In genomic region chr11:12285106-12285505, GRCh38 we compare ENCODE assay signal across 15 cellular contexts.
DNase-seq lines count a peak whose midpoint lies in the region; ATAC-seq and TF ChIP-seq lines count a peak whose summit lies in the region.
"Had no signal": no experiment of that assay in that cellular context is flagged by ENCODE, and none has a peak within 500 bp of the region (broad histone marks: within the 10 kb centered on the region; RNA-seq: fewer than 3 reads in every experiment).

No MANE protein-coding gene starts in this region.

- no peak for ATAC-seq in activated CD8-positive, alpha-beta memory T cell treated with anti-CD3 and anti-CD28 coated beads, Interleukin-2, amount 10 ng/mL, durations not matched to agents 7 days and 5 days
- no peak for ATAC-seq in GM18907 (IDR thresholded peaks at IDR 0.05; ENCODE audit: unreplicated experiment)
- ATAC-seq: left ventricle myocardium superior, right cardiac atrium had no signal

- H3K9me3 ChIP-seq in adipocyte (ENCODE audit: control insufficient read depth, low read length) (no peaks in the 10 kb centered on the region), vagina (no peaks in the 10 kb centered on the region)
- H3K9me3 ChIP-seq: BLaER1 had no signal

- peak; percentile 14 for DNase-seq in activated CD8-positive, alpha-beta memory T cell treated with anti-CD3 and anti-CD28 coated beads, Interleukin-2, amount 10 ng/mL, durations not matched to agents 7 days and 5 days
- DNase-seq in activated CD8-positive, alpha-beta memory T cell treated with anti-CD3 and anti-CD28 coated beads, Interleukin-2, amount 50 U/mL, for 48 hours, result no peak
- peak; percentile 76 for DNase-seq in adipocyte (ENCODE audit: low read depth)
- peak; percentile 89 for DNase-seq in foreskin fibroblast
- DNase-seq in vagina (ENCODE audit: extremely low spot score in 2 of 2), result peak; percentile 31 to 78
- DNase-seq in activated effector memory CD4-positive, alpha-beta T cell treated with Interleukin-2 at 50 U/mL for 16 hours, result no peak
- no peak for DNase-seq in OCI-M2 (lab: John Stamatoyannopoulos, UW; ENCODE audit: unreplicated experiment)
- DNase-seq: activated naive CD8-positive, alpha-beta T cell treated with anti-CD3 and anti-CD28 coated beads for 36 hours; erythroblast; left ventricle myocardium superior; NCI-H2081 treated with DMSO at 0.1 percent for 48 hours; right cardiac atrium had no signal

- H3K27me3 Mint-ChIP-seq in activated CD8-positive, alpha-beta memory T cell treated with anti-CD3 and anti-CD28 coated beads, Interleukin-2, amount 10 ng/mL, durations not matched to agents 7 days and 5 days, result no peaks in the 10 kb centered on the region
- H3K27me3 Mint-ChIP-seq: activated naive CD8-positive, alpha-beta T cell treated with anti-CD3 and anti-CD28 coated beads for 36 hours had no signal

- no peak overlapping the region for H3K4me3 Mint-ChIP-seq in activated CD8-positive, alpha-beta memory T cell treated with anti-CD3 and anti-CD28 coated beads, Interleukin-2, amount 10 ng/mL, durations not matched to agents 7 days and 5 days
- H3K4me3 Mint-ChIP-seq: activated naive CD8-positive, alpha-beta T cell treated with anti-CD3 and anti-CD28 coated beads for 36 hours had no signal

- TF ChIP-seq CTCF in foreskin fibroblast (IDR thresholded peaks at IDR 0.05; ENCODE audit: low read depth, low read length) (no peak), vagina (IDR thresholded peaks at IDR 0.05) (no peak)

- H3K27ac ChIP-seq in vagina, result no peak overlapping the region
- H3K27ac ChIP-seq: BLaER1, HL-60 had no signal

- intact Hi-C loops in vagina (cut with DNase I), result no loop called here

- TF ChIP-seq POLR2A in vagina (IDR thresholded peaks at IDR 0.05), result no peak

- H3K36me3 Mint-ChIP-seq in activated CD8-positive, alpha-beta memory T cell treated with anti-CD3 and anti-CD28 coated beads, Interleukin-2, amount 10 ng/mL, durations not matched to agents 7 days and 5 days, result no peaks in the 10 kb centered on the region
- H3K36me3 Mint-ChIP-seq: activated naive CD8-positive, alpha-beta T cell treated with anti-CD3 and anti-CD28 coated beads for 36 hours had no signal

- H3K27me3 ChIP-seq in adipocyte (replicated peaks; ENCODE audit: control insufficient read depth, insufficient read depth, low read length) (no peaks in the 10 kb centered on the region), vagina (no peaks in the 10 kb centered on the region)
- H3K27me3 ChIP-seq: BLaER1 had no signal

- H3K36me3 ChIP-seq in adipocyte (ENCODE audit: control insufficient read depth, insufficient read depth, low read length, severe bottlenecking), result no peaks in the 10 kb centered on the region
- H3K36me3 ChIP-seq in vagina, result no peaks in the 10 kb centered on the region
- H3K36me3 ChIP-seq: BLaER1 had no signal

- peaks cover 11% of the 10 kb centered on the region for H3K4me1 Mint-ChIP-seq in activated CD8-positive, alpha-beta memory T cell treated with anti-CD3 and anti-CD28 coated beads, Interleukin-2, amount 10 ng/mL, durations not matched to agents 7 days and 5 days

- H3K27ac Mint-ChIP-seq in activated CD8-positive, alpha-beta memory T cell treated with anti-CD3 and anti-CD28 coated beads, Interleukin-2, amount 10 ng/mL, durations not matched to agents 7 days and 5 days, result no peak overlapping the region
- H3K27ac Mint-ChIP-seq: activated naive CD8-positive, alpha-beta T cell treated with anti-CD3 and anti-CD28 coated beads for 36 hours had no signal

- CTCF ChIA-PET in activated CD8-positive, alpha-beta memory T cell treated with anti-CD3 and anti-CD28 coated beads, Interleukin-2, amount 10 ng/mL, durations not matched to agents 7 days and 5 days (lab: Charles Lee), result interaction anchor here (0.9 to 17.6 kb wide), 5 partner anchors 8 to 353 kb away, joined by 3 to 472 read pairs (median 4); no protein-coding TSS in a partner anchor

- H3K4me3 ChIP-seq in adipocyte (ENCODE audit: low read length) (peak overlapping the region; percentile 21), foreskin fibroblast (ENCODE audit: low read depth in 1 of 2, low read length in 2 of 2) (peak overlapping the region in 1 of 2 donors; percentile 28), vagina (no peak overlapping the region)
- H3K4me3 ChIP-seq: BLaER1 had no signal

- H3K9ac ChIP-seq in adipocyte (ENCODE audit: low read length), result peak overlapping the region; percentile 86
- H3K9ac ChIP-seq: BLaER1 had no signal

- no peaks in the 10 kb centered on the region for H3K9me3 Mint-ChIP-seq in activated CD8-positive, alpha-beta memory T cell treated with anti-CD3 and anti-CD28 coated beads, Interleukin-2, amount 10 ng/mL, durations not matched to agents 7 days and 5 days (ENCODE audit: low read depth)
- H3K9me3 Mint-ChIP-seq: activated naive CD8-positive, alpha-beta T cell treated with anti-CD3 and anti-CD28 coated beads for 36 hours had no signal

- H3K4me1 ChIP-seq in adipocyte (ENCODE audit: control insufficient read depth, insufficient read depth, low read length), result peaks cover 60% of the 10 kb centered on the region
- H3K4me1 ChIP-seq in vagina, result peaks cover 33% of the 10 kb centered on the region

Comparison
In these comparisons a context has a peak if more than half of its experiments do, and no peak if none do; other contexts are left out.
1. DNase-seq: peak in activated CD8-positive, alpha-beta memory T cell treated with anti-CD3 and anti-CD28 coated beads, Interleukin-2, amount 10 ng/mL, durations not matched to agents 7 days and 5 days (single experiment), adipocyte (single experiment), foreskin fibroblast (2 of 2) and vagina (2 of 2); none in activated CD8-positive, alpha-beta memory T cell treated with anti-CD3 and anti-CD28 coated beads, Interleukin-2, amount 50 U/mL, for 48 hours (single experiment), activated effector memory CD4-positive, alpha-beta T cell treated with Interleukin-2 at 50 U/mL for 16 hours (single experiment) and OCI-M2 (single experiment).